ENCODE assay signal across 1 cellular context in genomic region chr7:66668112-66668511, GRCh38.
TF ChIP-seq lines count a peak whose summit lies in the region.

No MANE protein-coding gene starts in this region.

TF ChIP-seq in HepG2, 621 proteins besides CTCF, POLR2A, EP300 and RAD21:
- TF ChIP-seq ZNF768 (CRISPR knock-in tag; IDR thresholded peaks at IDR 0.05) (no peak), ZNF121 (CRISPR knock-in tag; IDR thresholded peaks at IDR 0.05) (peak; percentile 79; the same call in 1 of the 2 replicates)
TF ChIP-seq in HepG2: peak in this region for 1.
